Comparison of ENCODE assay signal across 16 cellular contexts in the genomic region with DNA sequence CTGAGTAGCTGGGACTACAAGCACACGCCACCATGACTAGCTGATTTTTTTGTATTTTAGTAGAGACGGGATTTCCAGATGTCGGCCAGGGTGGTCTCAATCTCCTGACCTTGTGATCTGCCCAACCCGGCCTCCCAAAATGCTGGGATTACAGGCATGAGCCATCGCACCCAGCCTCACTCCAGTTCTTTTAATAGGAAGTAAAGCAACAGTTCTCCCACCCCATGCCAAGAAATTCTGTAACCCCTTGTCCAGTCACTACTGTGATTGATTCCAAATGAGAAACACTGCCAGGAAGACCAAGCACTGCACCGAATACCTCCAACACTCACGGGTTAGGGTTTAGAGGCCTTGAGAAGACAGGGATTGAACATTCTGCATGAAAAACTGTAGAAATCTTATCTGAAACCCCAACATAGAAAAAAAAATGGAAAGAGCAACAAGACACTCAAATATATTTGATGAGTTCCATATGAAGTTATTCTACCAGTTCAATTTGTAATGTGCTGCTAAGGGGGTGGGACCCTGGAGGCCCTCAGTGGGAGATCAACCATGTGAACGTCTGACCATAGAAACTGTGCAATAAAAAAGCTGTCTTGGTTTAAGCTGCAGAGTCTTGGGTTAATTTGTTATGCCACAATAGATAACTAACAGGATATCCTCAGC. TPM values are rescaled to one million over a fixed set of nuclear protein-coding genes. Genes with fewer than 3 reads are reported as not detected.
A peak's percentile ranks its signal among the peaks of the same experiment; 100 is the strongest.
DNase-seq lines count a peak whose midpoint lies in the region; ATAC-seq and TF ChIP-seq lines count a peak whose summit lies in the region.
"Had no signal": no experiment of that assay in that cellular context is flagged by ENCODE, and none has a peak within 500 bp of the region (broad histone marks: within the 10 kb centered on the region; RNA-seq: fewer than 3 reads in every experiment).

No MANE protein-coding gene starts in this region.

- no peaks in the 10 kb centered on the region for H3K79me1 ChIP-seq in IMR-90 (ENCODE audit: low read depth in 1 of 2, low read length in 2 of 2)

- peak overlapping the region; percentile 86 for H4K5ac ChIP-seq in IMR-90 (ENCODE audit: low read depth, low read length)

- H2BK15ac ChIP-seq in IMR-90 (ENCODE audit: low read depth, low read length): peak overlapping the region; percentile 44; the same call in 1 of the 3 replicates

- POLR2A ChIA-PET in IMR-90 (lab: Charles Lee; ENCODE audit: unreplicated experiment): no interaction called here

- WGBS in IMR-90 (ENCODE audit: extremely low coverage in 2 of 2, insufficient read length in 1 of 2), 2 experiments: no CpG with 5 or more reads among the region's 8 CpGs
- WGBS in hepatocyte (ENCODE audit: low lambda C conversion rate, missing lambda C conversion rate): 73% methylated on average over 8 of the region's 8 CpGs

- H3K4me1 ChIP-seq in IMR-90 (ENCODE audit: control insufficient read depth, insufficient read depth, low read length): peaks cover 19% of the 10 kb centered on the region
- peaks cover 11% of the 10 kb centered on the region for H3K4me1 ChIP-seq in hepatocyte (ENCODE audit: insufficient read depth)
- H3K4me1 ChIP-seq in skeletal muscle tissue (ENCODE audit: control insufficient read depth in 3 of 3, insufficient read depth in 3 of 3, low read length in 3 of 3): peaks cover 39 to 45% (median 41%) of the 10 kb centered on the region in 3 donors
- H3K4me1 ChIP-seq: Peyer's patch had no signal

- H3K36me3 ChIP-seq in IMR-90 (ENCODE audit: control insufficient read depth, insufficient read depth, low read length) (no peaks in the 10 kb centered on the region), hepatocyte (replicated peaks; ENCODE audit: insufficient read depth, low read depth) (no peaks in the 10 kb centered on the region), skeletal muscle tissue (ENCODE audit: control insufficient read depth in 3 of 3, insufficient read depth in 3 of 3, low read length in 3 of 3) (no peaks in the 10 kb centered on the region)
- H3K36me3 ChIP-seq: Peyer's patch had no signal

- no peak overlapping the region for H2AK9ac ChIP-seq in IMR-90 (replicated peaks; ENCODE audit: low read depth, low read length, poor library complexity)

- H3K36me3 Mint-ChIP-seq in effector memory CD8-positive, alpha-beta T cell (ENCODE audit: insufficient read depth): peaks cover 6% of the 10 kb centered on the region

- H3K14ac ChIP-seq in IMR-90 (replicated peaks; ENCODE audit: low read depth, low read length): peak overlapping the region; percentile 86

- peak overlapping the region; percentile 84 for H2BK120ac ChIP-seq in IMR-90 (ENCODE audit: low read depth, low read length)

- peak overlapping the region; percentile 76; the same call in 1 of the 2 replicates for H3K4ac ChIP-seq in IMR-90 (ENCODE audit: low read depth, low read length)

- H4K8ac ChIP-seq in IMR-90 (ENCODE audit: low read depth in 2 of 2, low read length in 2 of 2): peak overlapping the region; percentile 29 to 40; a peak in 2 of 4 replicates

- no peak overlapping the region for H3K23ac ChIP-seq in IMR-90 (ENCODE audit: low read depth, low read length)

- H2BK5ac ChIP-seq in IMR-90 (ENCODE audit: low read depth, low read length, poor library complexity, severe bottlenecking): no peak overlapping the region

- H3K79me2 ChIP-seq in hepatocyte: no peaks in the 10 kb centered on the region

- in situ Hi-C loops in IMR-90 (cut with MboI; ENCODE audit: low sequenced_read_pairs): loop anchor here (5.0 kb wide), 1 partner anchor 83 kb away; no protein-coding TSS in a partner anchor
- in situ Hi-C loops in ACHN (cut with HindIII; ENCODE audit: low pct_ligation_motif_present, low pct_unique_long_range_greater_than_20kb, low sequenced_read_pairs): no loop called here

- peak; percentile 50 for DNase-seq in IMR-90
- no peak for DNase-seq in effector memory CD8-positive, alpha-beta T cell
- DNase-seq in hepatocyte (ENCODE audit: low spot score): no peak
- no peak for DNase-seq in ACHN
- no peak for DNase-seq in NCI-H345 treated with DMSO at 0.1 percent for 48 hours (lab: John Stamatoyannopoulos, UW; ENCODE audit: unreplicated experiment)
- no peak for DNase-seq in T-helper 9 cell
- no peak for DNase-seq in putamen (ENCODE audit: low spot score)
- DNase-seq: activated naive CD4-positive, alpha-beta T cell; DMS79 treated with DMSO at 0.1 percent for 48 hours; foreskin keratinocyte; NCI-H1105 treated with DMSO at 0.1 percent for 48 hours; Peyer's patch; T1000 had no signal

- peaks cover 6 to 36% of the 10 kb centered on the region in 2 donors for H3K27me3 Mint-ChIP-seq in effector memory CD8-positive, alpha-beta T cell

- H2AK5ac ChIP-seq in IMR-90 (ENCODE audit: low read depth, low read length): peak overlapping the region; percentile 61

- no peaks in the 10 kb centered on the region for H3K9me2 ChIP-seq in hepatocyte (replicated peaks; ENCODE audit: insufficient read depth)

- H3K9me3 Mint-ChIP-seq in effector memory CD8-positive, alpha-beta T cell: no peaks in the 10 kb centered on the region

- no peak overlapping the region for H3K56ac ChIP-seq in IMR-90 (ENCODE audit: extremely low read depth, insufficient read depth, low read length)

- no peak for ATAC-seq in IMR-90 (ENCODE audit: low read depth)
- ATAC-seq in effector memory CD8-positive, alpha-beta T cell (replicated peaks): no peak
- ATAC-seq: foreskin keratinocyte had no signal

- CTCF ChIA-PET in IMR-90 (lab: Yijun Ruan, JAX): interaction anchor here (0.6 to 1.7 kb wide), 5 partner anchors 8 to 82 kb away, joined by 3 to 7 read pairs (median 6); no protein-coding TSS in a partner anchor

- H3K4me3 ChIP-seq in IMR-90 (ENCODE audit: insufficient read depth, low read depth, low read length): no peak overlapping the region
- H3K4me3 ChIP-seq in hepatocyte: no peak overlapping the region
- no peak overlapping the region for H3K4me3 ChIP-seq in skeletal muscle tissue (ENCODE audit: low read length in 3 of 3)
- H3K4me3 ChIP-seq: Peyer's patch had no signal

- H3K9ac ChIP-seq in IMR-90 (ENCODE audit: low read depth, low read length) (no peak overlapping the region), skeletal muscle tissue (ENCODE audit: low read depth in 1 of 3, low read length in 3 of 3) (peak overlapping the region; percentile 30 to 64 (median 55))

- intact Hi-C loops in IMR-90 (cut with micrococcal nuclease): no loop called here

- H3K27me3 ChIP-seq in IMR-90 (ENCODE audit: control insufficient read depth, insufficient read depth, low read length): no peaks in the 10 kb centered on the region; the same call in 1 of the 2 replicates
- no peaks in the 10 kb centered on the region for H3K27me3 ChIP-seq in hepatocyte
- no peaks in the 10 kb centered on the region for H3K27me3 ChIP-seq in skeletal muscle tissue (ENCODE audit: control insufficient read depth in 3 of 3, insufficient read depth in 3 of 3, low read length in 3 of 3)
- H3K27me3 ChIP-seq: foreskin keratinocyte, Peyer's patch had no signal

- TF ChIP-seq POLR2A in IMR-90 (IDR thresholded peaks at IDR 0.05; ENCODE audit: low read depth, low read length): no peak

- H3K4me2 ChIP-seq in IMR-90 (ENCODE audit: low read depth, low read length) (no peak overlapping the region; the same call in 1 of the 2 replicates), hepatocyte (peak overlapping the region; percentile 6)

- H3K27ac ChIP-seq in IMR-90 (ENCODE audit: insufficient read depth, low read length) (peak overlapping the region; percentile 63; the same call in 1 of the 2 replicates), hepatocyte (peak overlapping the region; percentile 53), skeletal muscle tissue (ENCODE audit: low read depth, low read length) (peak overlapping the region; percentile 83)
- H3K27ac ChIP-seq: C4-2B had no signal

- peaks cover 9% of the 10 kb centered on the region for H3K9me3 ChIP-seq in IMR-90 (ENCODE audit: control insufficient read depth, insufficient read depth, low read length)
- H3K9me3 ChIP-seq in hepatocyte (ENCODE audit: low read depth): no peaks in the 10 kb centered on the region
- H3K9me3 ChIP-seq in skeletal muscle tissue (ENCODE audit: control insufficient read depth in 3 of 3, low read length in 3 of 3): peaks cover 0 to 2% (median 0%) of the 10 kb centered on the region in 3 donors

- H2BK20ac ChIP-seq in IMR-90 (ENCODE audit: low read depth, low read length): peak overlapping the region; percentile 62; the same call in 1 of the 2 replicates

- BruUV-seq in IMR-90 (replicated peaks; lab: Mats Ljungman, UMichigan): no TSS peak

- H3K27ac Mint-ChIP-seq in effector memory CD8-positive, alpha-beta T cell: peak overlapping the region; percentile 29 to 53
- H3K27ac Mint-ChIP-seq: progenitor cell of endocrine pancreas had no signal

- peak overlapping the region; percentile 88 for H3K18ac ChIP-seq in IMR-90 (ENCODE audit: low read depth, low read length)

- no peaks in the 10 kb centered on the region for H4K20me1 ChIP-seq in IMR-90 (ENCODE audit: insufficient read depth, low read length)
- no peaks in the 10 kb centered on the region for H4K20me1 ChIP-seq in hepatocyte (ENCODE audit: insufficient read depth, poor library complexity, severe bottlenecking)

- dilution Hi-C loops in IMR-90 (cut with HindIII; ENCODE audit: low sequenced_read_pairs, unreplicated experiment): no loop called here

- H3K4me3 Mint-ChIP-seq in effector memory CD8-positive, alpha-beta T cell: no peak overlapping the region

- H2AFZ ChIP-seq in IMR-90 (replicated peaks; ENCODE audit: low read length, poor library complexity) (no peak overlapping the region), hepatocyte (no peak overlapping the region)

- TF ChIP-seq CTCF in IMR-90 (conservative IDR thresholded peaks at IDR 0.05; ENCODE audit: low read depth, low read length): no peak
- no peak for TF ChIP-seq CTCF in hepatocyte (IDR thresholded peaks at IDR 0.05; ENCODE audit: poor library complexity)

- H3K4me1 Mint-ChIP-seq in effector memory CD8-positive, alpha-beta T cell (ENCODE audit: low read depth in 2 of 2): no peaks in the 10 kb centered on the region

- H3K9me1 ChIP-seq in IMR-90 (ENCODE audit: insufficient read depth, low read length): no peaks in the 10 kb centered on the region

- no peak for TF ChIP-seq RAD21 in IMR-90 (IDR thresholded peaks at IDR 0.05; ENCODE audit: low read length)

- H4K91ac ChIP-seq in IMR-90 (ENCODE audit: insufficient read depth, low read depth, low read length): peak overlapping the region; percentile 41

RNA-seq across cellular contexts. Expression of gene BIN1, which starts 48.2 kb away (rescaled TPM):
- total RNA-seq in IMR-90 (2012; rRNA removed): 18.1 and 19.7 TPM in 2 replicates
- 25.7 and 26.4 TPM in 2 replicates for polyA plus RNA-seq in IMR-90 (2012; rRNA removed)
- polyA plus RNA-seq in IMR-90 (2012; cell fraction: cytosol; rRNA removed): 18.6 and 33.9 TPM in 2 replicates
- polyA plus RNA-seq in IMR-90 (2012; cell fraction: nucleus; rRNA removed; ENCODE audit: low replicate concordance): 48.9 and 50.9 TPM in 2 replicates
- total RNA-seq in hepatocyte: 107 and 109 TPM in 2 replicates
- 113 and 122 TPM in 2 replicates for polyA plus RNA-seq in hepatocyte
- total RNA-seq in skeletal muscle tissue: 597 TPM
